Comparison of ENCODE assay signal across 8 cellular contexts in the genomic region with DNA sequence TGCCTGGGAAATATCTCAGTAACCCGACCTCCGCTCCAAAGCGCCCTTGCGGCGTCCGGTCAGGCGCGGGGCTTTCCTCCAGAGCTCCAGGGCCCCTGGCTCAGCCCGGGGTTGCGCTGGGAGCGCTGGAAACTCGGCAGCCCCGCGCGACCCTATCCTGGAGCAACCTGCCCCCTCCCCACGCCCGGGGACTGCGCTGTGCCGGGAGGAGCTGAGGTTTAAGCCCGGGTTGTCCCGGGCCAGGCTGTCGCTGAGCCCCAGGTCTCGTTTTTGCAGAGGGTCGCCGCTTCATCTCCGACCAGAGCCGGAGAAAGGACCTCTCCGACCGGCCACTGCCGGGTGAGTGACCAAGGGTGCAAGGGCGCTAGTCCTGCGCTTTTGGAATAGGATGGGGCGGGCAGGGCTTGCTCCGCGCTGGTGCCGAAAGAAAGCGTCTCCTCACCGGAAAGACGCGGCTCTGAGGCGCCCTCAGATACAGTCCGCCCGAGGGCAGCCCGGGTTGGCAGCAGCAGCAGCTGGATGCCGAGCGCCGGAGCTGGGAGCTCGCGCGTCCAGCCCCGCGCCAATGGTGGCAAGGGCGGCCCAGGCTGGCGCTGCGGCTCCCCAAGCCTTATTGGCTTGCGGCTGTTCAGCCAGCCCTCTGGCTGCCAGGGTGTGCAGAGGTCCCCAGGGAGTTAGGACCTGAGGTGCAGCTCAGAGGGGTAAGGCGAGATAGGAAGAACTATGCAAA. TPM values are rescaled to one million over a fixed set of nuclear protein-coding genes. Genes with fewer than 3 reads are reported as not detected.
DNase-seq lines count a peak whose midpoint lies in the region; TF ChIP-seq lines count a peak whose summit lies in the region.

No MANE protein-coding gene starts in this region.

- 0 out of 2 replicates have a peak, but pooled peaks cover 5% of the 10 kb centered on the region for H3K27me3 ChIP-seq in GM23248 (replicated peaks; ENCODE audit: insufficient read depth)
- no peaks in the 10 kb centered on the region for H3K27me3 ChIP-seq in Karpas-422 (ENCODE audit: low read length)
- no peaks in the 10 kb centered on the region for H3K27me3 ChIP-seq in ascending aorta
- peaks cover 45% of the 10 kb centered on the region for H3K27me3 ChIP-seq in hepatocyte

- H3K9me3 ChIP-seq in GM23248 (ENCODE audit: low read depth) = no peaks in the 10 kb centered on the region
- 0 out of 2 replicates have a peak, but pooled peaks cover 3% of the 10 kb centered on the region for H3K9me3 ChIP-seq in Karpas-422 (ENCODE audit: low read length)
- peaks cover 0 to 4% of the 10 kb centered on the region in 2 donors for H3K9me3 ChIP-seq in ascending aorta
- no peaks in the 10 kb centered on the region for H3K9me3 ChIP-seq in hepatocyte (ENCODE audit: low read depth)

- H3F3A ChIP-seq in GM23248 (ENCODE audit: insufficient read depth) = peaks cover 5% of the 10 kb centered on the region; the same call in 1 of the 2 replicates

- H3K79me2 ChIP-seq in GM23248 (ENCODE audit: insufficient read depth) (no peaks in the 10 kb centered on the region), Karpas-422 (ENCODE audit: low read length) (peaks cover 8% of the 10 kb centered on the region), hepatocyte (no peaks in the 10 kb centered on the region)

- 1 to 2% methylated on average over 45 to 57 of the region's 57 CpGs for WGBS in GM23248 (ENCODE audit: low coverage in 1 of 2, low lambda C conversion rate in 2 of 2, missing lambda C conversion rate in 2 of 2), 2 experiments
- WGBS in hepatocyte (ENCODE audit: low lambda C conversion rate, missing lambda C conversion rate) = under 1% methylated on average over 55 of the region's 57 CpGs

- H3K27ac ChIP-seq in GM23248 = no peak overlapping the region
- H3K27ac ChIP-seq in Karpas-422 (ENCODE audit: low read length) = peak overlapping the region; percentile 95
- H3K27ac ChIP-seq in ascending aorta = peak overlapping the region; percentile 14 to 22
- H3K27ac ChIP-seq in hepatocyte = no peak overlapping the region

- H2AFZ ChIP-seq in GM23248 (peak overlapping the region; percentile 96), Karpas-422 (ENCODE audit: low read length) (no peak overlapping the region), hepatocyte (peak overlapping the region; percentile 82)

- intact Hi-C loops in ascending aorta (cut with DNase I) = no loop called here

- H3K4me3 ChIP-seq in GM23248 (peak overlapping the region; percentile 73), Karpas-422 (ENCODE audit: low read length) (peak overlapping the region; percentile 77), ascending aorta (peak overlapping the region; percentile 62 to 80), hepatocyte (peak overlapping the region; percentile 90)

- TF ChIP-seq CTCF in ascending aorta (IDR thresholded peaks at IDR 0.05) = no peak
- no peak for TF ChIP-seq CTCF in hepatocyte (IDR thresholded peaks at IDR 0.05; ENCODE audit: poor library complexity)

- no peaks in the 10 kb centered on the region for H3K36me3 ChIP-seq in GM23248 (ENCODE audit: low read depth)
- peaks cover 37% of the 10 kb centered on the region for H3K36me3 ChIP-seq in Karpas-422 (ENCODE audit: insufficient read depth, low read length)
- H3K36me3 ChIP-seq in ascending aorta = no peaks in the 10 kb centered on the region
- H3K36me3 ChIP-seq in hepatocyte (replicated peaks; ENCODE audit: insufficient read depth, low read depth) = no peaks in the 10 kb centered on the region

- DNase-seq in ELF-1 (ENCODE audit: low read depth, low spot score) (peak; percentile 79), GM23248 (peak; percentile 83), Karpas-422 (peak; percentile 97), T-helper 1 cell (peak; percentile 27 to 81 (median 35)), ascending aorta (ENCODE audit: low spot score in 2 of 2) (peak in 1 of 2 donors; percentile 69), hepatocyte (ENCODE audit: low spot score) (peak; percentile 73), retina (peak; percentile 86), NOMO-1 treated with dmso at 0.1 percent for 144 hours (lab: John Stamatoyannopoulos, UW; ENCODE audit: unreplicated experiment) (no peak)

- in situ Hi-C loops in GM23248 (cut with MboI) = no loop called here

- peak overlapping the region; percentile 29 for H3K9ac ChIP-seq in GM23248
- peak overlapping the region; percentile 80 for H3K9ac ChIP-seq in Karpas-422 (ENCODE audit: low read length)

- H3K9me2 ChIP-seq in GM23248 (ENCODE audit: insufficient read depth) = no peaks in the 10 kb centered on the region
- no peaks in the 10 kb centered on the region for H3K9me2 ChIP-seq in Karpas-422 (replicated peaks; ENCODE audit: insufficient read depth, low read length)
- no peaks in the 10 kb centered on the region for H3K9me2 ChIP-seq in hepatocyte (replicated peaks; ENCODE audit: insufficient read depth)

- no peaks in the 10 kb centered on the region for H4K20me1 ChIP-seq in GM23248 (ENCODE audit: insufficient read depth)
- peaks cover 12% of the 10 kb centered on the region; the same call in 1 of the 2 replicates for H4K20me1 ChIP-seq in Karpas-422 (ENCODE audit: insufficient read depth, low read depth, low read length)
- H4K20me1 ChIP-seq in hepatocyte (ENCODE audit: insufficient read depth, poor library complexity, severe bottlenecking) = no peaks in the 10 kb centered on the region

- H3K4me2 ChIP-seq in GM23248 (ENCODE audit: unreplicated experiment) = peak overlapping the region; percentile 94
- H3K4me2 ChIP-seq in Karpas-422 (ENCODE audit: low read depth, low read length, poor library complexity, severe bottlenecking) = peak overlapping the region; percentile 97
- peak overlapping the region; percentile 99 for H3K4me2 ChIP-seq in hepatocyte

- no peaks in the 10 kb centered on the region for H3K4me1 ChIP-seq in GM23248 (ENCODE audit: insufficient read depth)
- peaks cover 48% of the 10 kb centered on the region for H3K4me1 ChIP-seq in Karpas-422 (ENCODE audit: low read length)
- no peaks in the 10 kb centered on the region for H3K4me1 ChIP-seq in ascending aorta
- H3K4me1 ChIP-seq in hepatocyte (ENCODE audit: insufficient read depth) = no peaks in the 10 kb centered on the region

RNA-seq across cellular contexts. Expression of a gene that starts 1.5 kb away (rescaled TPM):
- total RNA-seq in GM23248 (2014; rRNA removed; shearing (Covaris generic)) = 0.63 and 1.2 TPM in 2 replicates
- polyA plus RNA-seq in GM23248 (2016; fragmentation: Nextera tagmentation; extraction: Ambion mirVana) (0.24 and 0.37 TPM in 2 replicates), hepatocyte (0.39 and 0.97 TPM in 2 replicates)
- 327 and 787 TPM in 2 replicates for total RNA-seq in Karpas-422 (2014; rRNA removed; shearing (Covaris generic); ENCODE audit: low replicate concordance)
- total RNA-seq in ascending aorta (not detected), hepatocyte (0.63 and 1.3 TPM in 2 replicates)

RNA-seq across cellular contexts. Expression of a gene that starts 26.0 kb away (rescaled TPM):
- total RNA-seq in GM23248 (2014; rRNA removed; shearing (Covaris generic)) = 73.0 and 73.3 TPM in 2 replicates
- 105 and 108 TPM in 2 replicates for polyA plus RNA-seq in GM23248 (2016; fragmentation: Nextera tagmentation; extraction: Ambion mirVana)
- 17.1 and 53.9 TPM in 2 replicates for total RNA-seq in Karpas-422 (2014; rRNA removed; shearing (Covaris generic); ENCODE audit: low replicate concordance)
- total RNA-seq in ascending aorta = 9.2 TPM
- 55.0 and 60.8 TPM in 2 replicates for total RNA-seq in hepatocyte
- 37.6 and 41.2 TPM in 2 replicates for polyA plus RNA-seq in hepatocyte

RNA-seq across cellular contexts. Expression of a gene that starts 26.2 kb away (rescaled TPM):
- total RNA-seq in GM23248 (2014; rRNA removed; shearing (Covaris generic)) = 102 and 117 TPM in 2 replicates
- polyA plus RNA-seq in GM23248 (2016; fragmentation: Nextera tagmentation; extraction: Ambion mirVana) (71.7 and 80.3 TPM in 2 replicates), hepatocyte (15.5 and 18.0 TPM in 2 replicates)
- total RNA-seq in Karpas-422 (2014; rRNA removed; shearing (Covaris generic); ENCODE audit: low replicate concordance) = 44.5 and 47.2 TPM in 2 replicates
- total RNA-seq in ascending aorta (8.7 TPM), hepatocyte (40.6 and 43.7 TPM in 2 replicates)

Comparison
In these comparisons a context has a peak if more than half of its experiments do, and no peak if none do; other contexts are left out.
1. H3K27ac ChIP-seq: peak in Karpas-422 (single experiment) and ascending aorta (2 of 2); none in GM23248 (single experiment) and hepatocyte (single experiment).
2. RNA of a gene that starts 1.5 kb away (total RNA-seq): 327 to 787 TPM in Karpas-422; 0.63 to 1.2 TPM in GM23248, 0.63 to 1.3 TPM in hepatocyte and not detected in ascending aorta (single experiment); every median in the first group is over 100 times any median in the second.
3. Peak in every context shown above with its lines, with median percentiles within 50 percentile points of each other: H3K4me2 ChIP-seq and H3K4me3 ChIP-seq.